In the genomic region with DNA sequence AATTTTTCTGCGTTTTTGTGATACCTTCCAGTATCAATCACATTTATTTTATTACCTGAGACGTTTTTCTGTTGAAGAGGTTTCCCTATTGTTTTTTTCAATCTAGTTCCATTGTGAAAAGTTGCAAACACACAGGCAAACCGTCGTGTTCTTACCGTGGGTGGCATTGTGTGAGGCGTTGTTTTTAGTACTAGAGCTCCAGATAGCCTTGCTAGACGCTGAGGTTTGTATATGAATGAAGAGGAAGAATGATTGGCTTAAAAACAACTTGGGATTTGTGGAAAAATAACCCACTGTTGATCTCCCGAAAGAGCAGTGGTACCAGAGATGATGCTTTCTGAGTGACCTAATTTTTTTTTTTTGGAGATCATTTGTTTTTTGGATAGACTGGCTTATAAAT, we compare ENCODE assay signal across 8 cellular contexts. TPM values are rescaled to one million over a fixed set of nuclear protein-coding genes. Genes with fewer than 3 reads are reported as not detected.
DNase-seq lines count a peak whose midpoint lies in the region; ATAC-seq and TF ChIP-seq lines count a peak whose summit lies in the region.

No MANE protein-coding gene starts in this region.

- no peak for ATAC-seq in HCT116
- ATAC-seq in GM18867 (IDR thresholded peaks at IDR 0.05; ENCODE audit: unreplicated experiment): no peak

- CTCF ChIA-PET in AG04449 (lab: Yijun Ruan, JAX): interaction anchor here (0.6 to 7.7 kb wide), 2 partner anchors 17 to 23 kb away, joined by 3 to 41 read pairs; a partner anchor contains a TSS
- CTCF ChIA-PET in HCT116 (lab: Charles Lee): no interaction called here

- H3K9ac ChIP-seq in HCT116 (ENCODE audit: low read length): peak overlapping the region; percentile 95

- TF ChIP-seq CTCF in AG04449 (IDR thresholded peaks at IDR 0.05; ENCODE audit: insufficient read depth, low read length, missing control alignments) (no peak), HCT116 (IDR thresholded peaks at IDR 0.05 in 2 of 3, conservative IDR thresholded peaks at IDR 0.05 in 1 of 3; ENCODE audit: borderline replicate concordance in 1 of 3, insufficient read depth in 1 of 3, low read depth in 2 of 3, low read length in 2 of 3) (no peak), astrocyte of the spinal cord (IDR thresholded peaks at IDR 0.05; ENCODE audit: low read depth, low read length) (no peak)

- H3K36me3 ChIP-seq in HCT116 (ENCODE audit: control insufficient read depth in 1 of 2, insufficient read depth in 2 of 2, low read length in 2 of 2): peaks cover 0 to 6% of the 10 kb centered on the region in 2 experiments; a peak in 2 of 4 replicates

- no peaks in the 10 kb centered on the region for H3K27me3 ChIP-seq in HCT116 (ENCODE audit: insufficient read depth, low read length)
- H3K27me3 ChIP-seq in mononuclear cell (ENCODE audit: insufficient read depth, low read length): no peaks in the 10 kb centered on the region

- H3K9me3 ChIP-seq in HCT116 (ENCODE audit: control insufficient read depth in 1 of 2, insufficient read depth in 1 of 2, low read depth in 1 of 2, low read length in 2 of 2) (no peaks in the 10 kb centered on the region), mononuclear cell (ENCODE audit: low read depth, low read length) (no peaks in the 10 kb centered on the region)

- in situ Hi-C loops in astrocyte of the spinal cord (cut with HindIII; ENCODE audit: low sequenced_read_pairs): no loop called here

- no peak for DNase-seq in AG04449 (ENCODE audit: low read depth, low spot score)
- no peak for DNase-seq in HCT116 (ENCODE audit: low read depth, low spot score)
- DNase-seq in astrocyte of the spinal cord (ENCODE audit: low read depth, low spot score): no peak
- DNase-seq in stimulated activated CD4-positive, alpha-beta T cell treated with anti-CD3 and anti-CD28 coated beads, Interleukin-15, amount 100 ng/mL, for 24 hours: no peak
- DNase-seq in HuH-7.5 (ENCODE audit: low spot score): no peak
- no peak for DNase-seq in Kasumi-1 (lab: John Stamatoyannopoulos, UW)

- no peak overlapping the region for H2AFZ ChIP-seq in HCT116 (ENCODE audit: low read depth, low read length, poor library complexity, severe bottlenecking)

- RAD21 ChIA-PET in HCT116 (lab: Charles Lee; ENCODE audit: low non-redundant PET in 1 of 2, low total read pairs in 2 of 2, uncharacterized antibody in 2 of 2, unreplicated experiment in 2 of 2): no interaction called here

- H3K4me1 ChIP-seq in HCT116 (ENCODE audit: control insufficient read depth in 1 of 2, insufficient read depth in 2 of 2, low read length in 2 of 2) (peaks cover 3 to 22% of the 10 kb centered on the region in 2 experiments; a peak in 3 of 4 replicates), mononuclear cell (ENCODE audit: insufficient read depth, low read length) (peaks cover 22% of the 10 kb centered on the region)

- no peak for TF ChIP-seq POLR2A in HCT116 (IDR thresholded peaks at IDR 0.05; ENCODE audit: borderline replicate concordance, extremely low read depth, insufficient read depth, insufficient read length)

- intact Hi-C loops in HCT116 (cut with micrococcal nuclease): no loop called here

- POLR2A ChIA-PET in AG04449 (lab: Yijun Ruan, JAX): interaction anchor here (1.2 kb wide), 1 partner anchor 23 kb away, joined by 4 read pairs; a partner anchor contains a TSS
- POLR2A ChIA-PET in HCT116 (lab: Charles Lee): no interaction called here

- BruUV-seq in HCT116 (replicated peaks; lab: Mats Ljungman, UMichigan): no TSS peak

- no peak overlapping the region; the same call in 1 of the 2 replicates for H3K27ac ChIP-seq in HCT116 (ENCODE audit: low read depth, low read length)

- H3K79me2 ChIP-seq in HCT116 (ENCODE audit: insufficient read depth, low read length): peaks cover 90% of the 10 kb centered on the region

- peaks cover 7% of the 10 kb centered on the region; the same call in 1 of the 2 replicates for H4K20me1 ChIP-seq in HCT116 (ENCODE audit: insufficient read depth)

- H3K9me2 ChIP-seq in HCT116 (ENCODE audit: insufficient read depth): no peaks in the 10 kb centered on the region

- peak overlapping the region; percentile 94 for H3K4me2 ChIP-seq in HCT116 (ENCODE audit: low read length)

- no peak for TF ChIP-seq RAD21 in HCT116 (IDR thresholded peaks at IDR 0.05; ENCODE audit: low read depth)

- H3K4me3 ChIP-seq in AG04449 (ENCODE audit: low read depth, low read length): peak overlapping the region; percentile 88
- H3K4me3 ChIP-seq in HCT116 (replicated peaks in 1 of 2; ENCODE audit: low read depth in 1 of 2, low read length in 2 of 2): peak overlapping the region; percentile 81 to 82
- H3K4me3 ChIP-seq in astrocyte of the spinal cord (ENCODE audit: low read depth, low read length): peak overlapping the region; percentile 73
- H3K4me3 ChIP-seq in mononuclear cell (ENCODE audit: low read length): peak overlapping the region; percentile 63

TF ChIP-seq in HCT116, 20 proteins besides CTCF, POLR2A, EP300 and RAD21:
- no peak for TF ChIP-seq CBX3 (IDR thresholded peaks at IDR 0.05; ENCODE audit: low read depth)
- no peak for TF ChIP-seq CEBPB (IDR thresholded peaks at IDR 0.05; ENCODE audit: low read depth)
- TF ChIP-seq POLR2AphosphoS5 (IDR thresholded peaks at IDR 0.05; ENCODE audit: low read depth, low read length): no peak
- TF ChIP-seq JUND (IDR thresholded peaks at IDR 0.05): no peak
- no peak for TF ChIP-seq ELF1 (IDR thresholded peaks at IDR 0.05; ENCODE audit: borderline replicate concordance, low read depth)
- TF ChIP-seq ZFX (IDR thresholded peaks at IDR 0.05): no peak
- TF ChIP-seq YY1 (IDR thresholded peaks at IDR 0.05; ENCODE audit: extremely low read depth, insufficient replicate concordance, low read depth, low read length): no peak
- no peak for TF ChIP-seq SRF (IDR thresholded peaks at IDR 0.05; ENCODE audit: low read depth)
- no peak for TF ChIP-seq SP1 (IDR thresholded peaks at IDR 0.05; ENCODE audit: low read depth)
- TF ChIP-seq EZH2phosphoT487 (IDR thresholded peaks at IDR 0.05; ENCODE audit: borderline replicate concordance): no peak
- TF ChIP-seq, protein P1, sequence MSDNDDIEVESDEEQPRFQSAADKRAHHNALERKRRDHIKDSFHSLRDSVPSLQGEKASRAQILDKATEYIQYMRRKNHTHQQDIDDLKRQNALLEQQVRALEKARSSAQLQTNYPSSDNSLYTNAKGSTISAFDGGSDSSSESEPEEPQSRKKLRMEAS (IDR thresholded peaks at IDR 0.05): no peak

RNA-seq across cellular contexts. Expression of a gene that starts 1.0 kb away (rescaled TPM):
- 23.7 TPM for total RNA-seq in HCT116 (2021; ENCODE audit: unreplicated experiment)
- polyA plus RNA-seq in HCT116 (2012): 4.2 and 4.7 TPM in 2 replicates
- 14.7 TPM for total RNA-seq in mononuclear cell

RNA-seq across cellular contexts. Expression of a gene that starts 1.2 kb away (rescaled TPM):
- 44.3 TPM for total RNA-seq in HCT116 (2021; ENCODE audit: unreplicated experiment)
- polyA plus RNA-seq in HCT116 (2012): 8.4 and 12.7 TPM in 2 replicates
- 2.1 TPM for total RNA-seq in mononuclear cell

RNA-seq across cellular contexts. Expression of a gene that starts 23.4 kb away (rescaled TPM):
- 101 TPM for total RNA-seq in HCT116 (2021; ENCODE audit: unreplicated experiment)
- 88.5 and 92.7 TPM in 2 replicates for polyA plus RNA-seq in HCT116 (2012)
- total RNA-seq in mononuclear cell: 96.1 TPM

Comparison
In these comparisons a context has a peak if more than half of its experiments do, and no peak if none do; other contexts are left out.
1. RNA of a gene that starts 1.2 kb away (total RNA-seq): 44.3 TPM in HCT116 (single experiment); 2.1 TPM in mononuclear cell (single experiment); every median in the first group is over 10 times any median in the second.
2. Peak in every context shown above with its lines, with median percentiles within 50 percentile points of each other: H3K4me3 ChIP-seq.